10 cellular contexts compared by ENCODE assay signal in the genomic region with DNA sequence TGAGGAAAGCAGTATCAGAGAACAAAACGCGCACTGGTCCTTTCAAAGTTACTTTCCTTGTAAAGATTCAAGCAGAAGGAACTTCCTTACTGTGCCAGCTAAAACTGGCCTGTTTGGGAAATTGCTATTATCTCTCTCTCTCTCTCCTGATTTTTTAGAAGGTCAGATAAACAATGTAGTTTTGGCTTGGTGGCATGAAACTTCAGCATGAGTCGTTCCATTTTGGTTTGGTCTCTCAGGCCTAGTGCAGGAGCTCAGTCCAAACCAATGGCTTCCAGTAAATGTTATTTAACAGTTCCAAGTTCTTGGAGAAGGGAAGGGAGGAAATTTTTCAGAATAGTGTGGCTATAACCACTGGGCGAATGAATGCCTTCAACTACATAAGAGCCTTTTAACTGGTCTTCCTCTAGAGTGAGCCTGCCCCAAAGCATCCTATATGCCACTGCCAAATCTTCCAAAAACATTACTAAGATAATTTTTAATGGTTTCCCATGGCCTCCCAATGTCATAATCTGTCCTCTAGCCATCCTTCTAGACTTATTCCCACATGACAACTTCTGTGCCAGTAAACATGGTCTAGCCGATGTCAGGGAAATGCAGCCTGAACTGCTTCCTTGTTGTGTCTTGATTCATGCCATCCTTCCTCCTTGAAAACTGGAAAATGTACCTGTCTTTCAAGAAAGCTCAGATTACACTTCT. TPM values are rescaled to one million over a fixed set of nuclear protein-coding genes. Genes with fewer than 3 reads are reported as not detected.
DNase-seq lines count a peak whose midpoint lies in the region; ATAC-seq and TF ChIP-seq lines count a peak whose summit lies in the region.
"Had no signal": no experiment of that assay in that cellular context is flagged by ENCODE, and none has a peak within 500 bp of the region (broad histone marks: within the 10 kb centered on the region; RNA-seq: fewer than 3 reads in every experiment).

No MANE protein-coding gene starts in this region.

- H3K4me3 Mint-ChIP-seq in GM23338 = no peak overlapping the region
- no peak overlapping the region for H3K4me3 Mint-ChIP-seq in activated CD4-positive, alpha-beta memory T cell treated with anti-CD3 and anti-CD28 coated beads, Interleukin-2, amount 10 ng/mL, durations not matched to agents 7 days and 5 days
- H3K4me3 Mint-ChIP-seq in activated T-cell treated with anti-CD3 and anti-CD28 coated beads, Interleukin-2, amount 50 U/mL, for 24 hours = no peak overlapping the region

- H3K27me3 ChIP-seq in GM23338 (ENCODE audit: insufficient read depth) = no peaks in the 10 kb centered on the region
- no peaks in the 10 kb centered on the region for H3K27me3 ChIP-seq in right cardiac atrium (ENCODE audit: control insufficient read depth, insufficient read depth)
- no peaks in the 10 kb centered on the region for H3K27me3 ChIP-seq in stomach
- H3K27me3 ChIP-seq: ovary had no signal

- DNase-seq in GM23338 (ENCODE audit: low spot score) (no peak), amniotic stem cell (lab: John Stamatoyannopoulos, UW) (peak; percentile 27), right cardiac atrium (no peak), stomach (no peak), NCI-H1092 treated with DMSO at 0.1 percent for 48 hours (lab: John Stamatoyannopoulos, UW) (no peak), middle frontal gyrus (ENCODE audit: extremely low spot score, low spot score) (no peak)
- no peak for DNase-seq in activated CD4-positive, alpha-beta memory T cell treated with anti-CD3 and anti-CD28 coated beads, Interleukin-2, amount 10 ng/mL, durations not matched to agents 7 days and 5 days
- DNase-seq in activated T-cell treated with anti-CD3 and anti-CD28 coated beads, Interleukin-2, amount 50 U/mL, for 24 hours = no peak
- DNase-seq: glutamatergic neuron had no signal

- ATAC-seq in GM23338 (no peak), right cardiac atrium (peak; percentile 89 to 91)

- no peaks in the 10 kb centered on the region for H3F3A ChIP-seq in GM23338 (replicated peaks; ENCODE audit: low read depth)

- no peak overlapping the region for H3K4me2 ChIP-seq in GM23338

- no peaks in the 10 kb centered on the region for H3K79me2 ChIP-seq in GM23338 (replicated peaks; ENCODE audit: insufficient read depth)

- H3K27ac Mint-ChIP-seq in GM23338 = no peak overlapping the region
- no peak overlapping the region for H3K27ac Mint-ChIP-seq in activated CD4-positive, alpha-beta memory T cell treated with anti-CD3 and anti-CD28 coated beads, Interleukin-2, amount 10 ng/mL, durations not matched to agents 7 days and 5 days
- no peak overlapping the region for H3K27ac Mint-ChIP-seq in activated T-cell treated with anti-CD3 and anti-CD28 coated beads, Interleukin-2, amount 50 U/mL, for 24 hours

- H3K9me3 Mint-ChIP-seq in GM23338 = no peaks in the 10 kb centered on the region; the same call in 1 of the 3 replicates
- H3K9me3 Mint-ChIP-seq in activated CD4-positive, alpha-beta memory T cell treated with anti-CD3 and anti-CD28 coated beads, Interleukin-2, amount 10 ng/mL, durations not matched to agents 7 days and 5 days = peaks cover 6% of the 10 kb centered on the region
- peaks cover 11% of the 10 kb centered on the region for H3K9me3 Mint-ChIP-seq in activated T-cell treated with anti-CD3 and anti-CD28 coated beads, Interleukin-2, amount 50 U/mL, for 24 hours

- H3K27ac ChIP-seq in GM23338 (ENCODE audit: low read depth) (no peak overlapping the region), right cardiac atrium (ENCODE audit: low read length) (peak overlapping the region; percentile 62), stomach (peak overlapping the region in 4 of 5 donors; percentile 48 to 75 (median 62))

- TF ChIP-seq CTCF in GM23338 (conservative IDR thresholded peaks at IDR 0.05; ENCODE audit: low read depth in 2 of 2) = no peak
- no peak for TF ChIP-seq CTCF in stomach (IDR thresholded peaks at IDR 0.05)

- H3K27me3 Mint-ChIP-seq in GM23338 (ENCODE audit: insufficient read depth, low read depth, poor library complexity) = peaks cover 8% of the 10 kb centered on the region
- H3K27me3 Mint-ChIP-seq in activated CD4-positive, alpha-beta memory T cell treated with anti-CD3 and anti-CD28 coated beads, Interleukin-2, amount 10 ng/mL, durations not matched to agents 7 days and 5 days = peaks cover 29% of the 10 kb centered on the region
- no peaks in the 10 kb centered on the region for H3K27me3 Mint-ChIP-seq in activated T-cell treated with anti-CD3 and anti-CD28 coated beads, Interleukin-2, amount 50 U/mL, for 24 hours

- CTCF ChIA-PET in activated CD4-positive, alpha-beta memory T cell treated with anti-CD3 and anti-CD28 coated beads, Interleukin-2, amount 10 ng/mL, durations not matched to agents 7 days and 5 days (lab: Charles Lee) = no interaction called here

- TF ChIP-seq EP300 in stomach (IDR thresholded peaks at IDR 0.05) = no peak

- no peaks in the 10 kb centered on the region for H3K4me1 ChIP-seq in GM23338 (ENCODE audit: insufficient read depth)
- H3K4me1 ChIP-seq in right cardiac atrium (ENCODE audit: control insufficient read depth, insufficient read depth, low read length) = peaks cover 10% of the 10 kb centered on the region
- peaks cover 5 to 29% (median 8%) of the 10 kb centered on the region in 4 donors for H3K4me1 ChIP-seq in stomach

- H3K36me3 ChIP-seq in GM23338 (ENCODE audit: insufficient read depth) (no peaks in the 10 kb centered on the region), stomach (no peaks in the 10 kb centered on the region)
- H3K36me3 ChIP-seq: ovary had no signal

- H3K9me3 ChIP-seq in right cardiac atrium (ENCODE audit: control insufficient read depth, low read length) (no peaks in the 10 kb centered on the region), stomach (no peaks in the 10 kb centered on the region)
- H3K9me3 ChIP-seq: ovary had no signal

- TF ChIP-seq POLR2A in stomach (IDR thresholded peaks at IDR 0.05) = no peak

- no peaks in the 10 kb centered on the region for H3K36me3 Mint-ChIP-seq in GM23338 (ENCODE audit: low read depth)
- H3K36me3 Mint-ChIP-seq in activated CD4-positive, alpha-beta memory T cell treated with anti-CD3 and anti-CD28 coated beads, Interleukin-2, amount 10 ng/mL, durations not matched to agents 7 days and 5 days (ENCODE audit: low read depth) = no peaks in the 10 kb centered on the region
- H3K36me3 Mint-ChIP-seq in activated T-cell treated with anti-CD3 and anti-CD28 coated beads, Interleukin-2, amount 50 U/mL, for 24 hours (ENCODE audit: low read depth) = peaks cover 2% of the 10 kb centered on the region

- intact Hi-C loops in right cardiac atrium (cut with DNase I) (no loop called here), stomach (cut with DNase I; ENCODE audit: low total_unique reads) (no loop called here)

- POLR2A ChIA-PET in activated CD4-positive, alpha-beta memory T cell treated with anti-CD3 and anti-CD28 coated beads, Interleukin-2, amount 10 ng/mL, durations not matched to agents 7 days and 5 days (lab: Charles Lee) = no interaction called here

- 46% methylated on average over 5 of the region's 5 CpGs for WGBS in right cardiac atrium
- 47 to 67% (median 58%) methylated on average over 5 of the region's 5 CpGs for WGBS in stomach, 5 donors

- peaks cover 5% of the 10 kb centered on the region; the same call in 1 of the 3 replicates for H3K4me1 Mint-ChIP-seq in GM23338
- H3K4me1 Mint-ChIP-seq in activated CD4-positive, alpha-beta memory T cell treated with anti-CD3 and anti-CD28 coated beads, Interleukin-2, amount 10 ng/mL, durations not matched to agents 7 days and 5 days = peaks cover 7% of the 10 kb centered on the region
- H3K4me1 Mint-ChIP-seq in activated T-cell treated with anti-CD3 and anti-CD28 coated beads, Interleukin-2, amount 50 U/mL, for 24 hours (ENCODE audit: low read depth) = peaks cover 41% of the 10 kb centered on the region

- H3K9me2 ChIP-seq in GM23338 (ENCODE audit: insufficient read depth) = 0 out of 2 replicates have a peak, but pooled peaks cover 3% of the 10 kb centered on the region

- no peaks in the 10 kb centered on the region for H4K20me1 ChIP-seq in GM23338 (replicated peaks; ENCODE audit: insufficient read depth)

- peak overlapping the region; percentile 83 for H2AFZ ChIP-seq in GM23338

- H3K4me3 ChIP-seq in GM23338 (no peak overlapping the region), right cardiac atrium (ENCODE audit: low read length) (no peak overlapping the region), stomach (no peak overlapping the region)
- H3K4me3 ChIP-seq: ovary had no signal

TF ChIP-seq in GM23338, 12 proteins besides CTCF, POLR2A, EP300 and RAD21 (continues in another document):
- TF ChIP-seq ZNF114 (CRISPR knock-in tag; IDR thresholded peaks at IDR 0.05) (no peak), JUNB (IDR thresholded peaks at IDR 0.05; ENCODE audit: unreplicated experiment) (no peak), NANOG (IDR thresholded peaks at IDR 0.05; ENCODE audit: borderline replicate concordance) (no peak), STAT1 (IDR thresholded peaks at IDR 0.05; ENCODE audit: unreplicated experiment) (no peak), EZH2phosphoT487 (IDR thresholded peaks at IDR 0.05; ENCODE audit: unreplicated experiment) (no peak), EZH2 (IDR thresholded peaks at IDR 0.05; ENCODE audit: low read depth, unreplicated experiment) (no peak), ETS1 (IDR thresholded peaks at IDR 0.05) (no peak), ZNF331 (CRISPR knock-in tag; IDR thresholded peaks at IDR 0.05; ENCODE audit: low read depth) (no peak), POLR2AphosphoS5 (IDR thresholded peaks at IDR 0.05; ENCODE audit: low read depth) (no peak), CREB1 (CRISPR knock-in tag; IDR thresholded peaks at IDR 0.05; ENCODE audit: low read depth) (no peak)

RNA-seq across cellular contexts. Expression of gene SNX9, which starts 9.1 kb away (rescaled TPM):
- total RNA-seq in GM23338 (2014; rRNA removed; shearing (Covaris generic)) = 21.2 and 23.3 TPM in 2 replicates
- polyA plus RNA-seq in GM23338 (2016; fragmentation: Nextera tagmentation; extraction: Ambion mirVana) = 18.1 and 18.4 TPM in 2 replicates
- total RNA-seq in right cardiac atrium = 10 to 100 TPM; 33.0 to 41.9 (median 38.7) TPM
- 24.1 TPM for polyA plus RNA-seq in right cardiac atrium
- 10 to 100 TPM; 22.9 to 55.3 (median 37.9) TPM for total RNA-seq in stomach
- polyA plus RNA-seq in stomach = 10 to 100 TPM; 21.4 to 58.7 (median 39.4) TPM
- total RNA-seq in activated CD4-positive, alpha-beta memory T cell treated with anti-CD3 and anti-CD28 coated beads, Interleukin-2, amount 10 ng/mL, durations not matched to agents 7 days and 5 days = 10 to 100 TPM; 39.8 to 40.1 TPM
